17 cellular contexts compared by ENCODE assay signal in the genomic region with DNA sequence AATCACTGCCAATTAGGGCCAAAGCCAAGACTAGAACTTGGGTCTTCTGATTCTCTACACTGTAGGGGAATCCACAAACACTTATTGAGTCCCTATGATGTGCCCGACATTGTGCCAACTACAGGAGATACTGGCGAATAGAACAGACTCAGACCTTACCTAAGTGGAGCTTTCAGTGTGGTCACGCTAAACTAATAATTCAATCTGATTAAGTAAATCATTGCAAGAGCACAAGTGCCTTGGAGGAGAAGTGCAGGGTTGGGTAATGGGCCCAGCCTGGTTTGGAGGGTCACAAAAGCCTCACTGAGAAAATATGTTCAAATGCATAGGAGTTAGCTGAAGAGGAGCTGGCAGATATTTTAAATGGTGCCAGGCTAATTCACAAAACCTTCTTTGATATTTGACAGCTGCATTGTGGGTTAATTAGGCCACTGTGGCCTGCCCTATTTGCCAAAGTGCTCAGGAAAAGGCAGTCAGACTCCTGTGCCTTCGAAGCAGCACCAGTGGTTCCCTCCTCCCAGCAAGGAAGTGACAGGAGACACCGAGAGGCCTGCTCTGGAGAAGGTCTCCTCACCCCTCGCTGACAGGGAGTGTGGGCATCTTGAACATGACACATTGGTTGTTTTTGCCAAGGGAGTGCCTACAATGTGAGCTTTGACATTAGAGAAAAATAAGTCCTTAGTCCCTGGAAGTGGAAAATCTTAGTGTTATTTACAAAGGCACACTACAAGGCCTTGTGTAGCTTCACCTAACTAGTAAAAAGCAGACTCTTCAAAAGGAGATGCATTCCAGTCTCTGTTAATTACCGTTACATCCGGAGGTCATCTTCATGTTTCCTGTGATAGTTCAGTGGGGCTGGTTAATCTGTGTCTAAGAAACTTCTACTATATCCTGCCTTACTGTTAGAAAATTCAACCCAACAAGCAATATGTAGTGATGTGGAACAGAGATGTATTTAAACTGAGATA. TPM values are rescaled to one million over a fixed set of nuclear protein-coding genes. Genes with fewer than 3 reads are reported as not detected.
DNase-seq lines count a peak whose midpoint lies in the region; ATAC-seq, FAIRE-seq and TF ChIP-seq lines count a peak whose summit lies in the region.
"Had no signal": no experiment of that assay in that cellular context is flagged by ENCODE, and none has a peak within 500 bp of the region (broad histone marks: within the 10 kb centered on the region; RNA-seq: fewer than 3 reads in every experiment).

No MANE protein-coding gene starts in this region.

- H3K9ac ChIP-seq in DND-41 (ENCODE audit: low read depth, low read length), result no peak overlapping the region
- H3K9ac ChIP-seq in Loucy (ENCODE audit: low read depth, low read length, poor library complexity, severe bottlenecking), result peak overlapping the region; percentile 50
- peak overlapping the region; percentile 21 for H3K9ac ChIP-seq in endothelial cell of umbilical vein (replicated peaks; ENCODE audit: extremely low read depth, insufficient read depth, low read length)

- peak overlapping the region in 1 of 3 experiments; percentile 6 for H3K4me3 Mint-ChIP-seq in nephron
- H3K4me3 Mint-ChIP-seq: activated CD8-positive, alpha-beta memory T cell treated with anti-CD3 and anti-CD28 coated beads, Interleukin-2, amount 10 ng/mL, durations not matched to agents 7 days and 5 days; activated naive CD4-positive, alpha-beta T cell treated with anti-CD3 and anti-CD28 coated beads, Interleukin-2, amount 50 U/mL, for 24 hours had no signal

- intact Hi-C loops in endothelial cell of umbilical vein (cut with micrococcal nuclease), result no loop called here

- no peaks in the 10 kb centered on the region for H3K4me1 ChIP-seq in DND-41 (ENCODE audit: insufficient read depth, low read length)
- peaks cover 49% of the 10 kb centered on the region for H3K4me1 ChIP-seq in Loucy (ENCODE audit: insufficient read depth, low read length, poor library complexity, severe bottlenecking)
- H3K4me1 ChIP-seq in endothelial cell of umbilical vein (ENCODE audit: control insufficient read depth, extremely low read depth, insufficient read depth, low read length), result peaks cover 41% of the 10 kb centered on the region

- FAIRE-seq in endothelial cell of umbilical vein (lab: Jason Lieb, UNC), result peak; percentile 79
- FAIRE-seq: urothelium cell line had no signal

- TF ChIP-seq CTCF in DND-41 (IDR thresholded peaks at IDR 0.05; ENCODE audit: borderline replicate concordance, extremely low read depth, low read length, poor library complexity, severe bottlenecking) (no peak), Loucy (conservative IDR thresholded peaks at IDR 0.05; ENCODE audit: low read length) (no peak), endothelial cell of umbilical vein (IDR thresholded peaks at IDR 0.05; ENCODE audit: extremely low read depth in 1 of 2, insufficient read depth in 1 of 2, low read depth in 1 of 2, low read length in 2 of 2) (no peak), nephron (IDR thresholded peaks at IDR 0.05; ENCODE audit: unreplicated experiment in 3 of 3) (no peak)

- H2AFZ ChIP-seq in DND-41 (ENCODE audit: low read depth, low read length) (peak overlapping the region; percentile 13; the same call in 1 of the 2 replicates), Loucy (ENCODE audit: low read length) (peak overlapping the region; percentile 37), endothelial cell of umbilical vein (ENCODE audit: low read depth, low read length) (peak overlapping the region; percentile 53)

- no peaks in the 10 kb centered on the region for H3K36me3 Mint-ChIP-seq in nephron (ENCODE audit: low read depth)
- H3K36me3 Mint-ChIP-seq: activated CD8-positive, alpha-beta memory T cell treated with anti-CD3 and anti-CD28 coated beads, Interleukin-2, amount 10 ng/mL, durations not matched to agents 7 days and 5 days; activated naive CD4-positive, alpha-beta T cell treated with anti-CD3 and anti-CD28 coated beads, Interleukin-2, amount 50 U/mL, for 24 hours had no signal

- DNase-seq in DND-41, result no peak
- peak; percentile 89 for DNase-seq in endothelial cell of umbilical vein (ENCODE audit: low read depth, low spot score)
- no peak for DNase-seq in NCI-H1105 (lab: John Stamatoyannopoulos, UW)
- no peak for DNase-seq in OCI-M2 (lab: John Stamatoyannopoulos, UW; ENCODE audit: unreplicated experiment)
- no peak for DNase-seq in RPMI8226
- DNase-seq: activated CD8-positive, alpha-beta memory T cell treated with anti-CD3 and anti-CD28 coated beads, Interleukin-2, amount 10 ng/mL, durations not matched to agents 7 days and 5 days; hippocampal formation; KG1; NCI-H1436; NCI-H510A; T-helper 9 cell had no signal

- POLR2A ChIA-PET in endothelial cell of umbilical vein (lab: Charles Lee), result no interaction called here

- H3K27me3 Mint-ChIP-seq in nephron (ENCODE audit: low read depth), result no peaks in the 10 kb centered on the region
- H3K27me3 Mint-ChIP-seq: activated CD8-positive, alpha-beta memory T cell treated with anti-CD3 and anti-CD28 coated beads, Interleukin-2, amount 10 ng/mL, durations not matched to agents 7 days and 5 days; activated naive CD4-positive, alpha-beta T cell treated with anti-CD3 and anti-CD28 coated beads, Interleukin-2, amount 50 U/mL, for 24 hours had no signal

- H3K27ac Mint-ChIP-seq in nephron, result peak overlapping the region; percentile 96 to 99 (median 99)
- H3K27ac Mint-ChIP-seq: activated CD8-positive, alpha-beta memory T cell treated with anti-CD3 and anti-CD28 coated beads, Interleukin-2, amount 10 ng/mL, durations not matched to agents 7 days and 5 days; activated naive CD4-positive, alpha-beta T cell treated with anti-CD3 and anti-CD28 coated beads, Interleukin-2, amount 50 U/mL, for 24 hours had no signal

- H3K9me2 ChIP-seq in Loucy (replicated peaks; ENCODE audit: low read depth, low read length), result no peaks in the 10 kb centered on the region

- no peaks in the 10 kb centered on the region for H3K9me1 ChIP-seq in endothelial cell of umbilical vein (replicated peaks; ENCODE audit: control insufficient read depth, extremely low read depth, insufficient read depth, low read length)

- no peak overlapping the region for H3K27ac ChIP-seq in DND-41 (ENCODE audit: low read length)
- peak overlapping the region; percentile 56 for H3K27ac ChIP-seq in endothelial cell of umbilical vein (ENCODE audit: insufficient read depth, low read depth, low read length)

- H3K4me3 ChIP-seq in DND-41 (ENCODE audit: low read depth in 1 of 2, low read length in 2 of 2) (no peak overlapping the region), Loucy (ENCODE audit: low read length, poor library complexity, severe bottlenecking) (peak overlapping the region; percentile 10), endothelial cell of umbilical vein (replicated peaks in 1 of 3; ENCODE audit: insufficient read depth in 1 of 3, low read depth in 1 of 3, low read length in 3 of 3) (no peak overlapping the region)

- no peaks in the 10 kb centered on the region for H3K36me3 ChIP-seq in DND-41 (ENCODE audit: insufficient read depth, low read length)
- H3K36me3 ChIP-seq in Loucy (ENCODE audit: insufficient read depth, low read length), result no peaks in the 10 kb centered on the region
- H3K36me3 ChIP-seq in endothelial cell of umbilical vein (ENCODE audit: control insufficient read depth in 2 of 2, extremely low read depth in 1 of 2, insufficient read depth in 2 of 2, low read length in 2 of 2), result no peaks in the 10 kb centered on the region

- BruUV-seq in endothelial cell of umbilical vein (replicated peaks; lab: Mats Ljungman, UMichigan), result no TSS peak

- peak; percentile 50 for TF ChIP-seq POLR2A in endothelial cell of umbilical vein (IDR thresholded peaks at IDR 0.05; ENCODE audit: low read depth, low read length)

- 0 out of 2 replicates have a peak, but pooled peaks cover 4% of the 10 kb centered on the region for H3F3A ChIP-seq in Loucy (ENCODE audit: low read depth)

- ATAC-seq in DND-41 (ENCODE audit: insufficient read depth, low read depth) (no peak), GM18517 (IDR thresholded peaks at IDR 0.05; ENCODE audit: unreplicated experiment) (no peak)
- ATAC-seq: activated CD8-positive, alpha-beta memory T cell treated with anti-CD3 and anti-CD28 coated beads, Interleukin-2, amount 10 ng/mL, durations not matched to agents 7 days and 5 days; Panc1 had no signal

- no peaks in the 10 kb centered on the region for H4K20me1 ChIP-seq in DND-41 (ENCODE audit: insufficient read depth, low read length)
- no peaks in the 10 kb centered on the region for H4K20me1 ChIP-seq in Loucy (ENCODE audit: insufficient read depth, low read length, poor library complexity, severe bottlenecking)
- H4K20me1 ChIP-seq in endothelial cell of umbilical vein (replicated peaks; ENCODE audit: control insufficient read depth, extremely low read depth, insufficient read depth, low read length), result no peaks in the 10 kb centered on the region

- H3K27me3 ChIP-seq in DND-41 (ENCODE audit: insufficient read depth, low read length, poor library complexity) (no peaks in the 10 kb centered on the region), Loucy (ENCODE audit: insufficient read depth, low read length, poor library complexity, severe bottlenecking) (no peaks in the 10 kb centered on the region), endothelial cell of umbilical vein (ENCODE audit: control insufficient read depth in 2 of 2, insufficient read depth in 2 of 2, low read length in 2 of 2) (no peaks in the 10 kb centered on the region)

- H3K79me2 ChIP-seq in DND-41 (ENCODE audit: insufficient read depth, low read length) (no peaks in the 10 kb centered on the region), Loucy (ENCODE audit: insufficient read depth, low read length) (no peaks in the 10 kb centered on the region), endothelial cell of umbilical vein (ENCODE audit: control insufficient read depth, insufficient read depth, low read length) (no peaks in the 10 kb centered on the region)

- no peaks in the 10 kb centered on the region for H3K9me3 Mint-ChIP-seq in nephron
- H3K9me3 Mint-ChIP-seq: activated naive CD4-positive, alpha-beta T cell treated with anti-CD3 and anti-CD28 coated beads, Interleukin-2, amount 50 U/mL, for 24 hours had no signal

- CTCF ChIA-PET in endothelial cell of umbilical vein (lab: Charles Lee), result interaction anchor here (0.7 to 2.7 kb wide), 5 partner anchors 14 to 121 kb away, joined by 3 to 8 read pairs (median 3); no protein-coding TSS in a partner anchor

- dilution Hi-C loops in endothelial cell of umbilical vein (cut with MboI; ENCODE audit: extremely low pct_ligation_motif_present, low sequenced_read_pairs), result no loop called here

- H3K9me3 ChIP-seq in DND-41 (ENCODE audit: insufficient read depth, low read length, severe bottlenecking) (no peaks in the 10 kb centered on the region), Loucy (ENCODE audit: insufficient read depth, low read depth, low read length) (no peaks in the 10 kb centered on the region), endothelial cell of umbilical vein (replicated peaks; ENCODE audit: control insufficient read depth, insufficient read depth, low read length) (no peaks in the 10 kb centered on the region)

- peaks cover 39% of the 10 kb centered on the region for H3K4me1 Mint-ChIP-seq in nephron
- H3K4me1 Mint-ChIP-seq: activated naive CD4-positive, alpha-beta T cell treated with anti-CD3 and anti-CD28 coated beads, Interleukin-2, amount 50 U/mL, for 24 hours had no signal

- H3K4me2 ChIP-seq in DND-41 (ENCODE audit: insufficient read depth, low read length), result no peak overlapping the region
- peak overlapping the region; percentile 58 for H3K4me2 ChIP-seq in Loucy (ENCODE audit: low read depth, low read length, poor library complexity, severe bottlenecking)
- H3K4me2 ChIP-seq in endothelial cell of umbilical vein (ENCODE audit: insufficient read depth, low read length), result peak overlapping the region; percentile 45

RNA-seq across cellular contexts. Expression of gene TRAF1, which starts 24.1 kb away (rescaled TPM):
- 1.4 and 2.0 TPM in 2 replicates for total RNA-seq in endothelial cell of umbilical vein
- 2.6 and 2.8 TPM in 2 replicates for polyA plus RNA-seq in endothelial cell of umbilical vein
- 1.3 and 2.2 TPM in 2 replicates for polyA plus RNA-seq in endothelial cell of umbilical vein (2011; cell fraction: cytosol; rRNA removed)
- polyA plus RNA-seq in endothelial cell of umbilical vein (2011; cell fraction: nucleus; rRNA removed), result 9.0 and 10.0 TPM in 2 replicates
- polyA plus RNA-seq in endothelial cell of umbilical vein (2012), result 3.1 and 6.9 TPM in 2 replicates
- polyA minus RNA-seq in endothelial cell of umbilical vein, result 2.3 and 2.6 TPM in 2 replicates
- 0.31 TPM for polyA minus RNA-seq in endothelial cell of umbilical vein (2011; cell fraction: cytosol; rRNA and poly(A)+ RNA removed)
- polyA minus RNA-seq in endothelial cell of umbilical vein (2011; cell fraction: nucleus; rRNA and poly(A)+ RNA removed), result 3.0 TPM in 2 replicates
